1 cellular context compared by ENCODE assay signal in genomic region chr19:2129892-2130770, GRCh38.
TF ChIP-seq lines count a peak whose summit lies in the region.

No MANE protein-coding gene starts in this region.

TF ChIP-seq in H1, 55 proteins besides CTCF, POLR2A, EP300 and RAD21:
- TF ChIP-seq RNF2 (IDR thresholded peaks at IDR 0.05; ENCODE audit: borderline replicate concordance, low read depth, low read length, missing control alignments, poor library complexity, severe bottlenecking) (no peak), GABPA (IDR thresholded peaks at IDR 0.05; ENCODE audit: borderline replicate concordance, insufficient read depth, low read length) (no peak), SRF (IDR thresholded peaks at IDR 0.05; ENCODE audit: low read depth, low read length) (no peak), CHD7 (IDR thresholded peaks at IDR 0.05; ENCODE audit: insufficient replicate concordance, low read length) (no peak), GTF2F1 (IDR thresholded peaks at IDR 0.05; ENCODE audit: borderline replicate concordance, low read depth, low read length) (no peak), EZH2 (IDR thresholded peaks at IDR 0.05; ENCODE audit: low read depth, low read length, severe bottlenecking) (no peak), KDM1A (IDR thresholded peaks at IDR 0.05; ENCODE audit: borderline replicate concordance, low read length) (no peak), ASH2L (IDR thresholded peaks at IDR 0.05; ENCODE audit: low read length) (no peak), RBBP5 (IDR thresholded peaks at IDR 0.05; ENCODE audit: borderline replicate concordance, low read depth, low read length) (no peak), CHD2 (IDR thresholded peaks at IDR 0.05; ENCODE audit: low read length) (no peak), TBP (IDR thresholded peaks at IDR 0.05; ENCODE audit: low read depth, low read length) (no peak), FOSL1 (IDR thresholded peaks at IDR 0.05; ENCODE audit: insufficient read depth, low read depth, low read length) (no peak)
